Comparison of ENCODE assay signal across 8 cellular contexts in the genomic region with DNA sequence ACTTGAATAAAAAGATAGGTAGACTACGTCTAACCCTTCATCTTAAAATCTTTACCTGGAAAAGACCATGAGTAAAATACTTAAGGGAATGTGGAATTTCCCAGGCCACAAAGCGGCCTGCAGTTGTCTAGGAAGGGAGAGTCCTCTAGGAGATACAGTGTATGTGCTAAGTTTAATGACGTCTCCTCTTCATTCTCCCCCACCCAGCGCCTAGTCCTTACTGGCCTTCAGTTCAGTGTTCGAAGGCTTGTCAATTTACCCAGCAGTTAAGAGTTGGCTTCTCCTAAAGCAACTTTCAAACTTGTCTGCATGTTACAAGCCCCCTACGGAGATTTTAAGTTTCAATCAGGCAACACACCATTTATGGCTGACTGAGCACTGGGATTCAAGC. TPM values are rescaled to one million over a fixed set of nuclear protein-coding genes. Genes with fewer than 3 reads are reported as not detected.
A peak's percentile ranks its signal among the peaks of the same experiment; 100 is the strongest.
DNase-seq lines count a peak whose midpoint lies in the region; ATAC-seq and TF ChIP-seq lines count a peak whose summit lies in the region.

No MANE protein-coding gene starts in this region.

- peak overlapping the region; percentile 96 for H3K9ac ChIP-seq in iPS-20b (ENCODE audit: low read depth, low read length)

- H3K36me3 Mint-ChIP-seq in activated T-cell treated with anti-CD3 and anti-CD28 coated beads, Interleukin-2, amount 50 U/mL, for 72 hours (ENCODE audit: insufficient read depth in 2 of 2) = peaks cover 21 to 27% of the 10 kb centered on the region in 2 donors

- peak overlapping the region; percentile 98 for H3K27ac Mint-ChIP-seq in activated T-cell treated with anti-CD3 and anti-CD28 coated beads, Interleukin-2, amount 50 U/mL, for 72 hours

- H3K27me3 ChIP-seq in iPS-20b (ENCODE audit: insufficient read depth, low read length) (no peaks in the 10 kb centered on the region), testis (no peaks in the 10 kb centered on the region)

- H3K27ac ChIP-seq in iPS-20b (ENCODE audit: low read length) = peak overlapping the region; percentile 80
- peak overlapping the region; percentile 92 to 95 for H3K27ac ChIP-seq in testis

- H3K4me3 Mint-ChIP-seq in activated T-cell treated with anti-CD3 and anti-CD28 coated beads, Interleukin-2, amount 50 U/mL, for 72 hours = peak overlapping the region; percentile 99 to 100

- H3K4me1 Mint-ChIP-seq in activated T-cell treated with anti-CD3 and anti-CD28 coated beads, Interleukin-2, amount 50 U/mL, for 72 hours (ENCODE audit: low read depth) = peaks cover 34% of the 10 kb centered on the region

- CTCF ChIA-PET in AG04449 (lab: Yijun Ruan, JAX) = interaction anchor here (1.1 kb wide), 2 partner anchors 16 to 18 kb away, joined by 3 read pairs; no protein-coding TSS in a partner anchor

- TF ChIP-seq CTCF in AG04449 (IDR thresholded peaks at IDR 0.05; ENCODE audit: insufficient read depth, low read length, missing control alignments) = no peak
- TF ChIP-seq CTCF in testis (IDR thresholded peaks at IDR 0.05) = no peak

- peaks cover 17% of the 10 kb centered on the region for H3K4me1 ChIP-seq in iPS-20b (ENCODE audit: insufficient read depth, low read length)
- H3K4me1 ChIP-seq in testis = peaks cover 9% of the 10 kb centered on the region

- POLR2A ChIA-PET in AG04449 (lab: Yijun Ruan, JAX) = interaction anchor here (0.9 to 6.3 kb wide), 11 partner anchors 7 to 1025 kb away, joined by 3 to 293 read pairs (median 31); a partner anchor contains a TSS

- no peaks in the 10 kb centered on the region for H3K9me3 Mint-ChIP-seq in activated T-cell treated with anti-CD3 and anti-CD28 coated beads, Interleukin-2, amount 50 U/mL, for 72 hours

- H3K9me3 ChIP-seq in iPS-20b (ENCODE audit: insufficient read depth, low read depth, low read length) (no peaks in the 10 kb centered on the region), testis (no peaks in the 10 kb centered on the region)

- 29 to 34% methylated on average over 6 of the region's 6 CpGs for WGBS in testis, 2 donors

- H3K36me3 ChIP-seq in iPS-20b (ENCODE audit: insufficient read depth, low read depth, low read length) (0 out of 2 replicates have a peak, but pooled peaks cover 4% of the 10 kb centered on the region), testis (ENCODE audit: low read depth, missing control alignments) (no peaks in the 10 kb centered on the region)

- no peaks in the 10 kb centered on the region for H3K27me3 Mint-ChIP-seq in activated T-cell treated with anti-CD3 and anti-CD28 coated beads, Interleukin-2, amount 50 U/mL, for 72 hours (ENCODE audit: low read depth)

- TF ChIP-seq POLR2A in testis (IDR thresholded peaks at IDR 0.05) = no peak

- intact Hi-C loops in testis (cut with DNase I; ENCODE audit: low total_unique reads) = no loop called here

- H3K4me3 ChIP-seq in AG04449 (ENCODE audit: low read depth, low read length) (peak overlapping the region; percentile 72), iPS-20b (ENCODE audit: low read length) (peak overlapping the region; percentile 99), testis (peak overlapping the region; percentile 80 to 84)

- DNase-seq in AG04449 (ENCODE audit: low read depth, low spot score) (no peak), HK-2 (ENCODE audit: unreplicated experiment) (peak; percentile 56), testis (no peak), cortex of kidney (lab: John Stamatoyannopoulos, UW) (no peak)
- DNase-seq in activated T-cell treated with anti-CD3 and anti-CD28 coated beads, Interleukin-2, amount 50 U/mL, for 72 hours = peak in 1 of 2 donors; percentile 43
- DNase-seq in effector CD8-positive, alpha-beta T cell (lab: John Stamatoyannopoulos, UW) = no peak

- no peak for ATAC-seq in activated T-cell treated with anti-CD3 and anti-CD28 coated beads, Interleukin-2, amount 50 U/mL, for 72 hours (replicated peaks in 1 of 2)
- no peak for ATAC-seq in HG03097 (IDR thresholded peaks at IDR 0.05; ENCODE audit: low FRiP score, unreplicated experiment)

RNA-seq across cellular contexts. Expression of a gene that starts 35.2 kb away (rescaled TPM):
- 1 to 10 TPM; 1.3 to 1.9 TPM for total RNA-seq in activated T-cell treated with anti-CD3 and anti-CD28 coated beads, Interleukin-2, amount 50 U/mL, for 72 hours
- total RNA-seq in testis = 1 to 10 TPM; 4.1 to 5.1 TPM
- polyA plus RNA-seq in testis (ENCODE audit: insufficient read depth, low read depth, low replicate concordance) = 4.8 TPM
